In the genomic region with DNA sequence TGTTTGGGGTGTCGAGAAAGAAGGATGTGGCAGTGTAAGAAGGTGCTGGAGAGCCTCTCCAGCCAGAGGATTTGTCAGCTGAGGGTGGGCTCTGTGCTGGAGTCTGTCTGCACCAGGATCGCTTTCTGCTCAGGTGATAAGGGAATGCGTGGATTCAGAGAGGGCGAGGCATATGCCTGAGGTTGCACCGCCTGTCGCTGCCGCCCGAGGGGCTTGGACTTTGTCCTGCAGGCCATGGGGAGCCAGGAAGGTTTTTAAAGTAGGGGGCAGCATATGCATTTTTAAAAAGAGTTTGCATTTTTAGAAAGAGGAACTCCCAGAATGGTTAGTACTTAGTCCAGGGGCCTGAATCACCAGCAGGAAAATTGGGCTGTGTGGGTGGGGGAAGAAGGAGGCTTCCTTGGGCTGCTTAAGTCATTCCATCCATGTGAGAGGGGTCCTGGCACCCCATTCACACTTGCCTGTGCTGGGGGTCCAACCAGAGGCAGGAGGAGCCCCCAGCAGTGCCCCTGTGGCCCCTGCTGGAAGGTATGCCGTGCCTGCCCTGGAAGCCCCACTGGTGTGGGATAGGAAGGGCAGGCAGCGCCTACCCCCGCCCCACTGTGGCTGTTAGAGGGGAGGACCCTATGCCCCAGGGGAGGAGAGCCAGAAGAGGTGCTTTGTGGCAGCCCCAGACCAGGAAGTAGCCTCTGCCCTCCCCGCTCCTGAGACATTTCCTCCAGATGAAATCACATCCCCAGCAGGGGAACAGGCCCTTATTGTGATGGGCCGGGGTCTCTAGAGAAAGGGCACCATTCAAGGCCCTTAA, we compare ENCODE assay signal across 19 cellular contexts. TPM values are rescaled to one million over a fixed set of nuclear protein-coding genes. Genes with fewer than 3 reads are reported as not detected.
DNase-seq lines count a peak whose midpoint lies in the region; ATAC-seq, FAIRE-seq and TF ChIP-seq lines count a peak whose summit lies in the region.
"Had no signal": no experiment of that assay in that cellular context is flagged by ENCODE, and none has a peak within 500 bp of the region (broad histone marks: within the 10 kb centered on the region; RNA-seq: fewer than 3 reads in every experiment).

No MANE protein-coding gene starts in this region.

- peak overlapping the region; percentile 65 for H3K9ac ChIP-seq in BLaER1
- 0 out of 2 replicates have a peak overlapping the region, but pooled peaks have one; percentile 12 for H3K9ac ChIP-seq in HUES64 (ENCODE audit: low read depth, low read length)

- DNase-seq in WTC11 (ENCODE audit: low spot score) = no peak
- DNase-seq in left colon = no peak
- DNase-seq in activated CD4-positive, alpha-beta T cell treated with anti-CD3 and anti-CD28 coated beads, Interleukin-2, amount 10 ng/mL, durations not matched to agents 24 days and 14 days = no peak
- no peak for DNase-seq in RCC 7860 (ENCODE audit: low spot score)
- no peak for DNase-seq in NCI-H128 (lab: John Stamatoyannopoulos, UW; ENCODE audit: unreplicated experiment)
- DNase-seq: activated naive CD4-positive, alpha-beta T cell treated with Interleukin-2 at 50 U/mL for 16 hours; anterior cingulate cortex; cerebellar nuclear complex; mucosa of descending colon; NCI-H146; sigmoid colon; T-cell had no signal

- no peak for FAIRE-seq in RCC 7860 (lab: Jason Lieb, UNC)
- FAIRE-seq: GM18507, H54 had no signal

- ATAC-seq in WTC11 (peak; percentile 42), left colon (peak; percentile 43), GM18520 (IDR thresholded peaks at IDR 0.05; ENCODE audit: unreplicated experiment) (no peak)
- ATAC-seq: T-cell had no signal

- H3K36me3 Mint-ChIP-seq in WTC11 = no peaks in the 10 kb centered on the region
- H3K36me3 Mint-ChIP-seq in activated CD4-positive, alpha-beta T cell treated with anti-CD3 and anti-CD28 coated beads, Interleukin-2, amount 10 ng/mL, durations not matched to agents 24 days and 14 days (ENCODE audit: low read depth) = no peaks in the 10 kb centered on the region
- H3K36me3 Mint-ChIP-seq: T-cell had no signal

- CTCF ChIA-PET in WTC11 (lab: Charles Lee) = interaction anchor here (1.0 to 5.5 kb wide), 3 partner anchors 11 to 71 kb away, joined by 3 to 71 read pairs (median 7); no protein-coding TSS in a partner anchor

- intact Hi-C loops in left colon (cut with DNase I, micrococcal nuclease) = no loop called here
- intact Hi-C loops in activated CD4-positive, alpha-beta T cell treated with anti-CD3 and anti-CD28 coated beads, Interleukin-2, amount 10 ng/mL, durations not matched to agents 24 days and 14 days (cut with micrococcal nuclease) = no loop called here

- H3K4me3 ChIP-seq in BLaER1 = 0 out of 2 replicates have a peak overlapping the region, but pooled peaks have one; percentile 33
- H3K4me3 ChIP-seq in HUES64 (ENCODE audit: low read length) = no peak overlapping the region
- H3K4me3 ChIP-seq: mucosa of descending colon, sigmoid colon had no signal

- no peak overlapping the region; the same call in 1 of the 2 replicates for H3K27ac Mint-ChIP-seq in WTC11
- no peak overlapping the region for H3K27ac Mint-ChIP-seq in activated CD4-positive, alpha-beta T cell treated with anti-CD3 and anti-CD28 coated beads, Interleukin-2, amount 10 ng/mL, durations not matched to agents 24 days and 14 days
- H3K27ac Mint-ChIP-seq: stimulated activated naive CD8-positive, alpha-beta T cell treated with anti-CD3 and anti-CD28 coated beads, Interleukin-15, Interleukin-2, amounts not matched to agents 100 ng/mL and 50 ng/mL, for 24 hours; T-cell had no signal

- H3K4me1 ChIP-seq in BLaER1 (peaks cover 89% of the 10 kb centered on the region), HUES64 (ENCODE audit: insufficient read depth, low read length) (peaks cover 26% of the 10 kb centered on the region; the same call in 1 of the 2 replicates)

- no peak for TF ChIP-seq CTCF in WTC11 (IDR thresholded peaks at IDR 0.05)

- no peaks in the 10 kb centered on the region for H4K20me1 ChIP-seq in BLaER1

- POLR2A ChIA-PET in WTC11 (lab: Charles Lee) = no interaction called here

- 54% methylated on average over 13 of the region's 13 CpGs for WGBS in HUES64

- peaks cover 3% of the 10 kb centered on the region; the same call in 1 of the 2 replicates for H3K27me3 Mint-ChIP-seq in WTC11 (ENCODE audit: low read depth)
- peaks cover 3% of the 10 kb centered on the region for H3K27me3 Mint-ChIP-seq in activated CD4-positive, alpha-beta T cell treated with anti-CD3 and anti-CD28 coated beads, Interleukin-2, amount 10 ng/mL, durations not matched to agents 24 days and 14 days
- H3K27me3 Mint-ChIP-seq: stimulated activated naive CD8-positive, alpha-beta T cell treated with anti-CD3 and anti-CD28 coated beads, Interleukin-15, Interleukin-2, amounts not matched to agents 100 ng/mL and 50 ng/mL, for 24 hours had no signal

- H3K36me3 ChIP-seq in BLaER1 (no peaks in the 10 kb centered on the region), HUES64 (ENCODE audit: insufficient read depth, low read length) (no peaks in the 10 kb centered on the region)

- H3K9me3 ChIP-seq in BLaER1 (no peaks in the 10 kb centered on the region), HUES64 (ENCODE audit: insufficient read depth, low read depth, low read length) (no peaks in the 10 kb centered on the region)
- H3K9me3 ChIP-seq: mucosa of descending colon, sigmoid colon had no signal

- H3K27me3 ChIP-seq in BLaER1 (no peaks in the 10 kb centered on the region), HUES64 (ENCODE audit: insufficient read depth, low read length) (no peaks in the 10 kb centered on the region)
- H3K27me3 ChIP-seq: sigmoid colon had no signal

- peak overlapping the region; percentile 97 for H3K4me2 ChIP-seq in BLaER1

- H3K4me3 Mint-ChIP-seq in WTC11 = no peak overlapping the region
- H3K4me3 Mint-ChIP-seq in activated CD4-positive, alpha-beta T cell treated with anti-CD3 and anti-CD28 coated beads, Interleukin-2, amount 10 ng/mL, durations not matched to agents 24 days and 14 days = no peak overlapping the region
- H3K4me3 Mint-ChIP-seq: stimulated activated naive CD8-positive, alpha-beta T cell treated with anti-CD3 and anti-CD28 coated beads, Interleukin-15, Interleukin-2, amounts not matched to agents 100 ng/mL and 50 ng/mL, for 24 hours; T-cell had no signal

- peaks cover 36% of the 10 kb centered on the region for H3K4me1 Mint-ChIP-seq in WTC11
- no peaks in the 10 kb centered on the region for H3K4me1 Mint-ChIP-seq in activated CD4-positive, alpha-beta T cell treated with anti-CD3 and anti-CD28 coated beads, Interleukin-2, amount 10 ng/mL, durations not matched to agents 24 days and 14 days
- H3K4me1 Mint-ChIP-seq: T-cell had no signal

- H3K9me3 Mint-ChIP-seq in WTC11 = no peaks in the 10 kb centered on the region
- no peaks in the 10 kb centered on the region for H3K9me3 Mint-ChIP-seq in activated CD4-positive, alpha-beta T cell treated with anti-CD3 and anti-CD28 coated beads, Interleukin-2, amount 10 ng/mL, durations not matched to agents 24 days and 14 days
- H3K9me3 Mint-ChIP-seq: stimulated activated naive CD8-positive, alpha-beta T cell treated with anti-CD3 and anti-CD28 coated beads, Interleukin-15, Interleukin-2, amounts not matched to agents 100 ng/mL and 50 ng/mL, for 24 hours; T-cell had no signal

- H3K27ac ChIP-seq in BLaER1 (peak overlapping the region; percentile 77), HUES64 (ENCODE audit: low read depth, low read length) (no peak overlapping the region; the same call in 1 of the 2 replicates)
- H3K27ac ChIP-seq: RWPE1, sigmoid colon had no signal

TF ChIP-seq in WTC11, 78 proteins besides CTCF, POLR2A, EP300 and RAD21:
- TF ChIP-seq MXD4 (CRISPR knock-in tag; IDR thresholded peaks at IDR 0.05; ENCODE audit: borderline replicate concordance) (no peak), JUN (CRISPR knock-in tag; IDR thresholded peaks at IDR 0.05) (no peak), ELF4 (CRISPR knock-in tag; IDR thresholded peaks at IDR 0.05; ENCODE audit: low read depth) (no peak), FOXP1 (CRISPR knock-in tag; IDR thresholded peaks at IDR 0.05; ENCODE audit: borderline replicate concordance) (no peak)
- TF ChIP-seq, protein P1, sequence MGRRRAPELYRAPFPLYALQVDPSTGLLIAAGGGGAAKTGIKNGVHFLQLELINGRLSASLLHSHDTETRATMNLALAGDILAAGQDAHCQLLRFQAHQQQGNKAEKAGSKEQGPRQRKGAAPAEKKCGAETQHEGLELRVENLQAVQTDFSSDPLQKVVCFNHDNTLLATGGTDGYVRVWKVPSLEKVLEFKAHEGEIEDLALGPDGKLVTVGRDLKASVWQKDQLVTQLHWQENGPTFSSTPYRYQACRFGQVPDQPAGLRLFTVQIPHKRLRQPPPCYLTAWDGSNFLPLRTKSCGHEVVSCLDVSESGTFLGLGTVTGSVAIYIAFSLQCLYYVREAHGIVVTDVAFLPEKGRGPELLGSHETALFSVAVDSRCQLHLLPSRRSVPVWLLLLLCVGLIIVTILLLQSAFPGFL (CRISPR knock-in tag; IDR thresholded peaks at IDR 0.05; ENCODE audit: borderline replicate concordance) = no peak

RNA-seq across cellular contexts. Expression of a gene that starts 35.8 kb away (rescaled TPM):
- polyA plus RNA-seq in HUES64 (2013, experiment 1 of 2) = 3.8 TPM
- 4.8 TPM for polyA plus RNA-seq in HUES64 (2013, experiment 2 of 2)
- 4.9 to 5.9 TPM (median 5.2 TPM) in 3 replicates for total RNA-seq in WTC11 (2021)
- 10 to 100 TPM in 1 of 2 donors, 1 to 10 TPM in 1; 4.6 to 15.6 TPM for total RNA-seq in left colon
- 1.1 and 1.2 TPM in 2 replicates for total RNA-seq in activated CD4-positive, alpha-beta T cell treated with anti-CD3 and anti-CD28 coated beads, Interleukin-2, amount 10 ng/mL, durations not matched to agents 24 days and 14 days

RNA-seq across cellular contexts. Expression of a gene that starts 36.5 kb away (rescaled TPM):
- polyA plus RNA-seq in HUES64 (2013, experiment 1 of 2) = 4.6 TPM
- polyA plus RNA-seq in HUES64 (2013, experiment 2 of 2) = 5.0 TPM
- 3.1 to 3.4 TPM (median 3.4 TPM) in 3 replicates for total RNA-seq in WTC11 (2021)
- total RNA-seq in left colon = 10 to 100 TPM; 10.7 to 12.2 TPM
- total RNA-seq in activated CD4-positive, alpha-beta T cell treated with anti-CD3 and anti-CD28 coated beads, Interleukin-2, amount 10 ng/mL, durations not matched to agents 24 days and 14 days = 0.09 and 0.14 TPM in 2 replicates
